9 cellular contexts compared by ENCODE assay signal in genomic region chr1:173476197-173476663, GRCh38. TPM values are rescaled to one million over a fixed set of nuclear protein-coding genes. Genes with fewer than 3 reads are reported as not detected.
DNase-seq lines count a peak whose midpoint lies in the region; FAIRE-seq lines count a peak whose summit lies in the region.
"Had no signal": no experiment of that assay in that cellular context is flagged by ENCODE, and none has a peak within 500 bp of the region (broad histone marks: within the 10 kb centered on the region; RNA-seq: fewer than 3 reads in every experiment).

No MANE protein-coding gene starts in this region.

- intact Hi-C loops in activated T-helper 2 cell treated with anti-CD3 and anti-CD28 coated beads, Interferon-gamma antibody, Interleukin-2, Interleukin-4, amounts not matched to agents 10 μg/mL and 5 μg/mL and 100 μg/mL, durations not matched to agents 14 hours and 24 hours and 36 hours (cut with micrococcal nuclease): loop anchor here (2.0 to 10.0 kb wide), 9 partner anchors 349 to 1691 kb away; partner anchors contain the start of genes CACYBP, CENPL, DARS2 and METTL13

- peak; percentile 44 for DNase-seq in SIG-M5 treated with dmso at 0.1 percent for 504 hours (lab: John Stamatoyannopoulos, UW; ENCODE audit: unreplicated experiment)
- DNase-seq in SIG-M5 (lab: John Stamatoyannopoulos, UW): no peak
- no peak for DNase-seq in activated T-helper 2 cell treated with anti-CD3 and anti-CD28 coated beads, Interferon-gamma antibody, Interleukin-2, Interleukin-4, amounts not matched to agents 10 μg/mL and 5 μg/mL and 100 μg/mL, durations not matched to agents 14 hours and 24 hours and 36 hours (ENCODE audit: low spot score)
- DNase-seq in T1000 (lab: John Stamatoyannopoulos, UW): no peak
- no peak for DNase-seq in NCI-H187 treated with DMSO at 0.1 percent for 48 hours (lab: John Stamatoyannopoulos, UW)
- DNase-seq in HTR-8/SVneo (ENCODE audit: insufficient read length, low spot score): no peak

- H3K27ac ChIP-seq in stomach smooth muscle (ENCODE audit: low read length): peak overlapping the region; percentile 80

- no peaks in the 10 kb centered on the region for H3K27me3 ChIP-seq in stomach smooth muscle (ENCODE audit: control insufficient read depth in 1 of 2, insufficient read depth in 2 of 2, low read length in 2 of 2)

- H3K4me3 ChIP-seq in iPS-18c (ENCODE audit: insufficient read depth, low read depth, low read length) (peak overlapping the region; percentile 90), stomach smooth muscle (ENCODE audit: low read length in 2 of 2) (peak overlapping the region; percentile 84 to 85)

- peaks cover 50% of the 10 kb centered on the region for H3K4me1 Mint-ChIP-seq in activated T-helper 2 cell treated with anti-CD3 and anti-CD28 coated beads, Interferon-gamma antibody, Interleukin-2, Interleukin-4, amounts not matched to agents 10 μg/mL and 5 μg/mL and 100 μg/mL, durations not matched to agents 14 hours and 24 hours and 36 hours (ENCODE audit: low read depth)

- peaks cover 4% of the 10 kb centered on the region for H3K9me3 ChIP-seq in iPS-18c (ENCODE audit: control insufficient read depth, insufficient read depth, low read length)
- H3K9me3 ChIP-seq in stomach smooth muscle (ENCODE audit: control insufficient read depth in 2 of 2, low read length in 2 of 2): no peaks in the 10 kb centered on the region

- peaks cover 11% of the 10 kb centered on the region for H3K9me3 Mint-ChIP-seq in activated T-helper 2 cell treated with anti-CD3 and anti-CD28 coated beads, Interferon-gamma antibody, Interleukin-2, Interleukin-4, amounts not matched to agents 10 μg/mL and 5 μg/mL and 100 μg/mL, durations not matched to agents 14 hours and 24 hours and 36 hours

- no peak for FAIRE-seq in HTR-8/SVneo (lab: Jason Lieb, UNC)
- FAIRE-seq: TTC549 had no signal

- H3K4me3 Mint-ChIP-seq in activated T-helper 2 cell treated with anti-CD3 and anti-CD28 coated beads, Interferon-gamma antibody, Interleukin-2, Interleukin-4, amounts not matched to agents 10 μg/mL and 5 μg/mL and 100 μg/mL, durations not matched to agents 14 hours and 24 hours and 36 hours (ENCODE audit: low read depth): peak overlapping the region; percentile 90

- no peaks in the 10 kb centered on the region for H3K27me3 Mint-ChIP-seq in activated T-helper 2 cell treated with anti-CD3 and anti-CD28 coated beads, Interferon-gamma antibody, Interleukin-2, Interleukin-4, amounts not matched to agents 10 μg/mL and 5 μg/mL and 100 μg/mL, durations not matched to agents 14 hours and 24 hours and 36 hours (ENCODE audit: low read depth)

- peak overlapping the region; percentile 94 for H3K27ac Mint-ChIP-seq in activated T-helper 2 cell treated with anti-CD3 and anti-CD28 coated beads, Interferon-gamma antibody, Interleukin-2, Interleukin-4, amounts not matched to agents 10 μg/mL and 5 μg/mL and 100 μg/mL, durations not matched to agents 14 hours and 24 hours and 36 hours

- peak overlapping the region; percentile 69 to 73 for H3K9ac ChIP-seq in stomach smooth muscle (ENCODE audit: low read length in 2 of 2)

- peaks cover 21% of the 10 kb centered on the region for H3K4me1 ChIP-seq in stomach smooth muscle (ENCODE audit: control insufficient read depth, insufficient read depth, low read length)

- H3K36me3 ChIP-seq in stomach smooth muscle (ENCODE audit: control insufficient read depth in 2 of 2, insufficient read depth in 2 of 2, low read length in 2 of 2): peaks cover 0 to 8% of the 10 kb centered on the region in 2 donors

- peaks cover 52% of the 10 kb centered on the region for H3K36me3 Mint-ChIP-seq in activated T-helper 2 cell treated with anti-CD3 and anti-CD28 coated beads, Interferon-gamma antibody, Interleukin-2, Interleukin-4, amounts not matched to agents 10 μg/mL and 5 μg/mL and 100 μg/mL, durations not matched to agents 14 hours and 24 hours and 36 hours (ENCODE audit: low read depth)

RNA-seq across cellular contexts. Expression of gene PRDX6, which starts 0.9 kb away (rescaled TPM):
- 148 and 150 TPM in 2 replicates for total RNA-seq in activated T-helper 2 cell treated with anti-CD3 and anti-CD28 coated beads, Interferon-gamma antibody, Interleukin-2, Interleukin-4, amounts not matched to agents 10 μg/mL and 5 μg/mL and 100 μg/mL, durations not matched to agents 14 hours and 24 hours and 36 hours
